Comparison of ENCODE assay signal across 11 cellular contexts in the genomic region with DNA sequence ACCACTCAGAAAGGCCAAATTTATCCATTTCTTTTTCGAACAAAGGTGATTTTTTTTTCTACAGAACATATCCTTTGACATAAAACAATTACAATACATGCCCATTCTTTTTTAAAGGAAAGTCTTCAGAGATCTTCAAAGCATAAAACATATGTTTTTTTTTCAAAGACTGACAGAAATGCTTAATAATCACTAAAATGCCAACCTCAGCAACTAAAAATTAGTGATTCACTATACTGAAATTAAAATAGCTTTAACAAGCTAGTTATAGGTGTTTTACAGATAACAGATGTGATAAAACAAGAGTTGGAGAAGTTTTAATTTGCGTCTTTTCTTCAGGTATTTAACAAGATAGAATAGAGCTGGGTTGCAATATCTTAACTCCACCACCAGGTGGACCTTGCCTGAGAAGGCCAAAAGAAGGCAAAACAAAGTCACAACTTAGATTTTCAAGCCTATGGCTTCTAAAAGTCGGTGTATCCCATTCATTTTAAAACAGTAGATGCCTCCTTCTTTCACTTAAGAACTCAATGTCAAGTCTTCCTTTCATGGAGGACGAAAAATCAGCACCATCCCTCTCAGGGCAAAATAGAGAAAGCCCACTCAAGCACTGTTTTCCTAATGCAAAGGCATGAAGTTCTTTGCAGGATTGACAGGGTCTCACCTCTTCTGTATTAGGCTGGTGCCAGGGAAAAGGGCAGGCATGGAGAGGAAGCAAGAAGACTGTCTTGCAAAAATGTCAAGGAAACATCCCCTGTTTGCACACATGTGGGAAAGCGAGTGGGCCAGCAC. TPM values are rescaled to one million over a fixed set of nuclear protein-coding genes. Genes with fewer than 3 reads are reported as not detected.
DNase-seq lines count a peak whose midpoint lies in the region; ATAC-seq and TF ChIP-seq lines count a peak whose summit lies in the region.
"Had no signal": no experiment of that assay in that cellular context is flagged by ENCODE, and none has a peak within 500 bp of the region (broad histone marks: within the 10 kb centered on the region; RNA-seq: fewer than 3 reads in every experiment).

No MANE protein-coding gene starts in this region.

- H3K27ac ChIP-seq in heart right ventricle (no peak overlapping the region), gastroesophageal sphincter (no peak overlapping the region), upper lobe of left lung (no peak overlapping the region)
- H3K27ac ChIP-seq: SJCRH30 had no signal

- in situ Hi-C loops in SK-MEL-5 (cut with HindIII; ENCODE audit: low pct_unique_long_range_greater_than_20kb, low sequenced_read_pairs), result no loop called here

- H3K36me3 ChIP-seq in heart right ventricle (no peaks in the 10 kb centered on the region), gastroesophageal sphincter (no peaks in the 10 kb centered on the region), upper lobe of left lung (no peaks in the 10 kb centered on the region)
- H3K36me3 ChIP-seq: SJCRH30 had no signal

- 72 to 76% methylated on average over 5 of the region's 5 CpGs for WGBS in heart right ventricle, 2 donors
- 57 to 64% methylated on average over 5 of the region's 5 CpGs for WGBS in gastroesophageal sphincter (ENCODE audit: low coverage in 1 of 2), 2 donors
- WGBS in upper lobe of left lung, 2 donors, result 65 to 76% methylated on average over 5 of the region's 5 CpGs

- ATAC-seq in heart right ventricle (no peak), Right ventricle myocardium superior (ENCODE audit: poor library complexity) (no peak), gastroesophageal sphincter (no peak), upper lobe of left lung (ENCODE audit: low FRiP score in 2 of 2) (no peak), GM19452 (IDR thresholded peaks at IDR 0.05; ENCODE audit: unreplicated experiment) (no peak), HG02610 (IDR thresholded peaks at IDR 0.05; ENCODE audit: unreplicated experiment) (no peak)

- peaks cover 0 to 15% (median 0%) of the 10 kb centered on the region in 7 donors for H3K27me3 ChIP-seq in heart right ventricle
- peaks cover 20% of the 10 kb centered on the region for H3K27me3 ChIP-seq in gastroesophageal sphincter
- no peaks in the 10 kb centered on the region for H3K27me3 ChIP-seq in upper lobe of left lung
- H3K27me3 ChIP-seq: SJCRH30 had no signal

- TF ChIP-seq CTCF in heart right ventricle (IDR thresholded peaks at IDR 0.05), result peak in 8 of 9 donors; percentile 22 to 68 (median 44)
- TF ChIP-seq CTCF in gastroesophageal sphincter (IDR thresholded peaks at IDR 0.05), result peak in 3 of 4 experiments; percentile 16 to 38 (median 24)
- peak; percentile 22 to 56 (median 46) for TF ChIP-seq CTCF in upper lobe of left lung (IDR thresholded peaks at IDR 0.05)

- H3K4me3 ChIP-seq in heart right ventricle (no peak overlapping the region), gastroesophageal sphincter (no peak overlapping the region), upper lobe of left lung (no peak overlapping the region)
- H3K4me3 ChIP-seq: SJCRH30 had no signal

- H3K9me3 ChIP-seq in heart right ventricle, result peaks cover 0 to 16% (median 0%) of the 10 kb centered on the region in 11 donors
- H3K9me3 ChIP-seq in gastroesophageal sphincter, result no peaks in the 10 kb centered on the region
- no peaks in the 10 kb centered on the region for H3K9me3 ChIP-seq in upper lobe of left lung

- intact Hi-C loops in heart right ventricle (cut with DNase I), result no loop called here
- intact Hi-C loops in Right ventricle myocardium superior (cut with DNase I), result no loop called here

- no peak for TF ChIP-seq POLR2A in gastroesophageal sphincter (IDR thresholded peaks at IDR 0.05)
- TF ChIP-seq POLR2A in upper lobe of left lung (IDR thresholded peaks at IDR 0.05), result no peak

- DNase-seq in heart right ventricle (no peak), Right ventricle myocardium superior (no peak), SK-MEL-5 (ENCODE audit: low read depth, low spot score) (peak; percentile 15), upper lobe of left lung (no peak), NCI-H446 treated with DMSO at 0.1 percent for 48 hours (lab: John Stamatoyannopoulos, UW) (no peak)
- DNase-seq: retina had no signal

- TF ChIP-seq EP300 in gastroesophageal sphincter (IDR thresholded peaks at IDR 0.05) (no peak), upper lobe of left lung (IDR thresholded peaks at IDR 0.05) (no peak)

- H3K4me1 ChIP-seq in heart right ventricle, result no peaks in the 10 kb centered on the region
- no peaks in the 10 kb centered on the region for H3K4me1 ChIP-seq in gastroesophageal sphincter
- H3K4me1 ChIP-seq in upper lobe of left lung, result no peaks in the 10 kb centered on the region
- H3K4me1 ChIP-seq: SJCRH30 had no signal

RNA-seq across cellular contexts. Expression of a gene that starts 31.1 kb away (rescaled TPM):
- not detected for total RNA-seq in heart right ventricle
- polyA plus RNA-seq in heart right ventricle, result under 1 TPM in 1 of 2 donors, not detected in 1; 0.07 TPM
- not detected for total RNA-seq in Right ventricle myocardium superior
- not detected in 2 replicates for total RNA-seq in SK-MEL-5 (2014; rRNA removed; shearing (Covaris generic))
- polyA plus RNA-seq in SK-MEL-5 (2015; cell fraction: cytosol; rRNA removed), result 0.01 TPM in 1 of 2 replicates, not detected in the other
- not detected in 2 replicates for polyA plus RNA-seq in SK-MEL-5 (2015; cell fraction: nucleus; rRNA removed)
- 1 to 10 TPM in 2 of 4 donors, under 1 TPM in 1, not detected in 1; 0.67 to 3.0 (median 2.4) TPM for total RNA-seq in gastroesophageal sphincter
- total RNA-seq in upper lobe of left lung, result under 1 TPM in 2 of 6 donors, not detected in 4; 0.15 to 0.20 TPM
- total RNA-seq: cardiac septum, SJCRH30 had no signal
